Comparison of ENCODE assay signal across 22 cellular contexts in genomic region chr12:25985296-25985992, GRCh38. TPM values are rescaled to one million over a fixed set of nuclear protein-coding genes. Genes with fewer than 3 reads are reported as not detected.
DNase-seq lines count a peak whose midpoint lies in the region; TF ChIP-seq lines count a peak whose summit lies in the region.
"Had no signal": no experiment of that assay in that cellular context is flagged by ENCODE, and none has a peak within 500 bp of the region (broad histone marks: within the 10 kb centered on the region; RNA-seq: fewer than 3 reads in every experiment).

No MANE protein-coding gene starts in this region.

- TF ChIP-seq CTCF in cardiac muscle cell (IDR thresholded peaks at IDR 0.05; ENCODE audit: low read depth, low read length) (no peak), left ventricle myocardium inferior (IDR thresholded peaks at IDR 0.05; ENCODE audit: borderline replicate concordance) (no peak), VCaP (conservative IDR thresholded peaks at IDR 0.05) (no peak), uterus (IDR thresholded peaks at IDR 0.05) (no peak), progenitor cell of endocrine pancreas (IDR thresholded peaks at IDR 0.05; ENCODE audit: unreplicated experiment) (no peak)

- H4K20me1 ChIP-seq in GM23248 (ENCODE audit: insufficient read depth), result peaks cover 6% of the 10 kb centered on the region; the same call in 1 of the 2 replicates

- H3K9me3 Mint-ChIP-seq in progenitor cell of endocrine pancreas (ENCODE audit: low read depth), result no peaks in the 10 kb centered on the region
- H3K9me3 Mint-ChIP-seq: stimulated activated memory B cell treated with anti-CD40 and anti-IgM and Interleukin-4, amounts not matched to agents 10 μg/mL and 1 μg/mL and 100 μg/mL, for 72 hours had no signal

- no peak overlapping the region for H3K4ac ChIP-seq in mesenchymal stem cell (ENCODE audit: low read depth in 1 of 2, low read length in 2 of 2)

- no peaks in the 10 kb centered on the region for H3K36me3 Mint-ChIP-seq in progenitor cell of endocrine pancreas (ENCODE audit: insufficient read depth)
- H3K36me3 Mint-ChIP-seq: stimulated activated memory B cell treated with anti-CD40 and anti-IgM and Interleukin-4, amounts not matched to agents 10 μg/mL and 1 μg/mL and 100 μg/mL, for 72 hours had no signal

- H3K79me1 ChIP-seq in mesenchymal stem cell (replicated peaks; ENCODE audit: low read length, poor library complexity, severe bottlenecking), result peaks cover 19% of the 10 kb centered on the region

- H2BK120ac ChIP-seq in mesenchymal stem cell (ENCODE audit: low read depth, low read length), result no peak overlapping the region

- H3K9me3 ChIP-seq in cardiac muscle cell (ENCODE audit: low read depth) (no peaks in the 10 kb centered on the region), left ventricle myocardium inferior (replicated peaks) (no peaks in the 10 kb centered on the region), mesenchymal stem cell (ENCODE audit: control insufficient read depth, low read length) (no peaks in the 10 kb centered on the region), uterus (no peaks in the 10 kb centered on the region), GM23248 (ENCODE audit: low read depth) (no peaks in the 10 kb centered on the region)
- H3K9me3 ChIP-seq: A549, spleen, tibial artery had no signal

- H3K27me3 ChIP-seq in cardiac muscle cell (no peaks in the 10 kb centered on the region), left ventricle myocardium inferior (ENCODE audit: low read depth) (no peaks in the 10 kb centered on the region), mesenchymal stem cell (ENCODE audit: control insufficient read depth in 1 of 2, insufficient read depth in 1 of 2, low read length in 2 of 2) (no peaks in the 10 kb centered on the region), uterus (no peaks in the 10 kb centered on the region), GM23248 (replicated peaks; ENCODE audit: insufficient read depth) (no peaks in the 10 kb centered on the region)
- H3K27me3 ChIP-seq: spleen, tibial artery had no signal

- H2BK5ac ChIP-seq in mesenchymal stem cell (ENCODE audit: low read depth, low read length, poor library complexity, severe bottlenecking), result peak overlapping the region; percentile 25

- H2BK15ac ChIP-seq in mesenchymal stem cell (ENCODE audit: low read depth, poor library complexity, severe bottlenecking), result no peak overlapping the region

- H3K27ac Mint-ChIP-seq in progenitor cell of endocrine pancreas, result no peak overlapping the region
- H3K27ac Mint-ChIP-seq: stimulated activated memory B cell treated with anti-CD40 and anti-IgM and Interleukin-4, amounts not matched to agents 10 μg/mL and 1 μg/mL and 100 μg/mL, for 72 hours had no signal

- 0 out of 2 replicates have a peak, but pooled peaks cover 7% of the 10 kb centered on the region for H3F3A ChIP-seq in GM23248 (ENCODE audit: insufficient read depth)

- H2AK5ac ChIP-seq in mesenchymal stem cell (ENCODE audit: low read length, severe bottlenecking), result no peak overlapping the region

- H3K36me3 ChIP-seq in cardiac muscle cell (no peaks in the 10 kb centered on the region), left ventricle myocardium inferior (no peaks in the 10 kb centered on the region), mesenchymal stem cell (ENCODE audit: control insufficient read depth in 1 of 2, insufficient read depth in 2 of 2, low read depth in 1 of 2, low read length in 2 of 2) (peaks cover 0 to 12% of the 10 kb centered on the region in 2 experiments), uterus (no peaks in the 10 kb centered on the region), GM23248 (ENCODE audit: low read depth) (no peaks in the 10 kb centered on the region)
- H3K36me3 ChIP-seq: spleen, tibial artery had no signal

- H3K27ac ChIP-seq in cardiac muscle cell, result peak overlapping the region; percentile 63
- no peak overlapping the region for H3K27ac ChIP-seq in left ventricle myocardium inferior (replicated peaks)
- H3K27ac ChIP-seq in VCaP, result peak overlapping the region; percentile 7; the same call in 1 of the 2 replicates
- H3K27ac ChIP-seq in mesenchymal stem cell (ENCODE audit: low read length, poor library complexity, severe bottlenecking), result no peak overlapping the region
- peak overlapping the region; percentile 78 to 80 for H3K27ac ChIP-seq in uterus
- H3K27ac ChIP-seq in GM23248, result no peak overlapping the region
- H3K27ac ChIP-seq: A549, parathyroid adenoma, spleen, tibial artery had no signal

- peak overlapping the region in 1 of 2 experiments; percentile 59 for H3K23ac ChIP-seq in mesenchymal stem cell (ENCODE audit: low read length in 2 of 2)

- H3K4me3 Mint-ChIP-seq in progenitor cell of endocrine pancreas (ENCODE audit: low read depth), result no peak overlapping the region
- H3K4me3 Mint-ChIP-seq: stimulated activated memory B cell treated with anti-CD40 and anti-IgM and Interleukin-4, amounts not matched to agents 10 μg/mL and 1 μg/mL and 100 μg/mL, for 72 hours had no signal

- no peaks in the 10 kb centered on the region for H3K9me2 ChIP-seq in GM23248 (ENCODE audit: insufficient read depth)

- no peak overlapping the region for H3K9ac ChIP-seq in mesenchymal stem cell (ENCODE audit: low read length)
- no peak overlapping the region for H3K9ac ChIP-seq in GM23248
- H3K9ac ChIP-seq: parathyroid adenoma had no signal

- H2AFZ ChIP-seq in mesenchymal stem cell (ENCODE audit: low read depth, low read length) (no peak overlapping the region), GM23248 (no peak overlapping the region)
- H2AFZ ChIP-seq: parathyroid adenoma had no signal

- H4K8ac ChIP-seq in mesenchymal stem cell (ENCODE audit: low read length), result no peak overlapping the region

- H3K4me2 ChIP-seq in mesenchymal stem cell (ENCODE audit: low read length, poor library complexity, severe bottlenecking) (no peak overlapping the region), GM23248 (ENCODE audit: unreplicated experiment) (no peak overlapping the region)
- H3K4me2 ChIP-seq: A549 had no signal

- H4K91ac ChIP-seq in mesenchymal stem cell (ENCODE audit: low read length), result no peak overlapping the region

- no peak for DNase-seq in cardiac muscle cell (ENCODE audit: low read depth in 1 of 2, low spot score in 1 of 2)
- no peak for DNase-seq in left ventricle myocardium inferior
- DNase-seq in mesenchymal stem cell, result no peak
- DNase-seq in uterus, result no peak
- no peak for DNase-seq in progenitor cell of endocrine pancreas (ENCODE audit: low spot score, unreplicated experiment)
- no peak for DNase-seq in NCI-H510A (lab: John Stamatoyannopoulos, UW)
- DNase-seq in GM23248, result no peak
- DNase-seq: activated CD4-positive, alpha-beta T cell treated with anti-CD3 and anti-CD28 coated beads for 4 hours; activated CD8-positive, alpha-beta memory T cell treated with anti-CD3 and anti-CD28 coated beads, Interleukin-2, amount 50 U/mL, for 4 hours; activated effector memory CD4-positive, alpha-beta T cell treated with anti-CD3 and anti-CD28 coated beads, Interleukin-2, amount 50 U/mL, for 16 hours; DMS79 treated with DMSO at 0.1 percent for 48 hours; left colon; NCI-H1694 treated with DMSO at 0.1 percent for 48 hours; NCI-H446 treated with DMSO at 0.1 percent for 48 hours; PC-3; spleen; T1000; tibial artery had no signal

- no peaks in the 10 kb centered on the region for H3K27me3 Mint-ChIP-seq in progenitor cell of endocrine pancreas

- no peak for TF ChIP-seq POLR2A in uterus (IDR thresholded peaks at IDR 0.05)

- intact Hi-C loops in left ventricle myocardium inferior (cut with micrococcal nuclease) (no loop called here), uterus (cut with DNase I; ENCODE audit: low total_unique reads) (no loop called here)

- H3K4me1 Mint-ChIP-seq in progenitor cell of endocrine pancreas (ENCODE audit: low read depth), result peaks cover 17% of the 10 kb centered on the region
- H3K4me1 Mint-ChIP-seq: stimulated activated memory B cell treated with anti-CD40 and anti-IgM and Interleukin-4, amounts not matched to agents 10 μg/mL and 1 μg/mL and 100 μg/mL, for 72 hours had no signal

- in situ Hi-C loops in GM23248 (cut with MboI), result no loop called here

- WGBS in mesenchymal stem cell, result 85% methylated on average over 5 of the region's 7 CpGs
- 80 to 82% methylated on average over 7 of the region's 7 CpGs for WGBS in GM23248 (ENCODE audit: low coverage in 1 of 2, low lambda C conversion rate in 2 of 2, missing lambda C conversion rate in 2 of 2), 2 experiments

- no peak overlapping the region for H3K14ac ChIP-seq in mesenchymal stem cell (ENCODE audit: low read length in 2 of 2)

- peak overlapping the region in 1 of 2 experiments; percentile 17 for H3K18ac ChIP-seq in mesenchymal stem cell (ENCODE audit: low read depth in 1 of 2, low read length in 2 of 2)

- peaks cover 30% of the 10 kb centered on the region for H3K4me1 ChIP-seq in cardiac muscle cell (ENCODE audit: low read depth)
- peaks cover 42% of the 10 kb centered on the region for H3K4me1 ChIP-seq in left ventricle myocardium inferior
- peaks cover 4% of the 10 kb centered on the region for H3K4me1 ChIP-seq in mesenchymal stem cell (ENCODE audit: control insufficient read depth, insufficient read depth, low read depth, low read length)
- peaks cover 4 to 19% of the 10 kb centered on the region in 2 donors for H3K4me1 ChIP-seq in uterus
- peaks cover 5% of the 10 kb centered on the region for H3K4me1 ChIP-seq in GM23248 (ENCODE audit: insufficient read depth)
- H3K4me1 ChIP-seq: A549 had no signal

- H3K79me2 ChIP-seq in GM23248 (ENCODE audit: insufficient read depth), result peaks cover 100% of the 10 kb centered on the region
- H3K79me2 ChIP-seq: parathyroid adenoma had no signal

- H2BK12ac ChIP-seq in mesenchymal stem cell (ENCODE audit: low read length in 2 of 2), result no peak overlapping the region

- no peak overlapping the region for H3K4me3 ChIP-seq in cardiac muscle cell
- no peak overlapping the region for H3K4me3 ChIP-seq in left ventricle myocardium inferior
- H3K4me3 ChIP-seq in mesenchymal stem cell (ENCODE audit: insufficient read depth in 1 of 2, low read depth in 1 of 2, low read length in 2 of 2), result no peak overlapping the region
- H3K4me3 ChIP-seq in uterus, result no peak overlapping the region
- no peak overlapping the region for H3K4me3 ChIP-seq in GM23248
- H3K4me3 ChIP-seq: A549, spleen, tibial artery had no signal

RNA-seq across cellular contexts. Expression of gene RASSF8, which starts 27.0 kb away (rescaled TPM):
- 30.6 and 56.4 TPM in 2 replicates for total RNA-seq in cardiac muscle cell
- 25.2 and 28.7 TPM in 2 replicates for polyA plus RNA-seq in cardiac muscle cell
- total RNA-seq in left ventricle myocardium inferior, result 33.7 TPM
- polyA plus RNA-seq in mesenchymal stem cell (2013, experiment 1 of 2), result 21.5 TPM
- 20.1 TPM for polyA plus RNA-seq in mesenchymal stem cell (2013, experiment 2 of 2)
- total RNA-seq in uterus, result 100 to 1,000 TPM in 2 of 4 donors, 10 to 100 TPM in 2; 54.1 to 174 (median 119) TPM
- 36.9 and 38.8 TPM in 2 replicates for total RNA-seq in progenitor cell of endocrine pancreas
- 80.1 and 108 TPM in 2 replicates for total RNA-seq in GM23248 (2014; rRNA removed; shearing (Covaris generic))
- polyA plus RNA-seq in GM23248 (2016; fragmentation: Nextera tagmentation; extraction: Ambion mirVana), result 11.2 and 13.6 TPM in 2 replicates

Comparison
In these comparisons a context has a peak if more than half of its experiments do, and no peak if none do; other contexts are left out.
1. H3K27ac ChIP-seq: peak in cardiac muscle cell (single experiment), VCaP (single experiment) and uterus (2 of 2); none in left ventricle myocardium inferior (single experiment), mesenchymal stem cell (single experiment) and GM23248 (single experiment).